In the genomic region with DNA sequence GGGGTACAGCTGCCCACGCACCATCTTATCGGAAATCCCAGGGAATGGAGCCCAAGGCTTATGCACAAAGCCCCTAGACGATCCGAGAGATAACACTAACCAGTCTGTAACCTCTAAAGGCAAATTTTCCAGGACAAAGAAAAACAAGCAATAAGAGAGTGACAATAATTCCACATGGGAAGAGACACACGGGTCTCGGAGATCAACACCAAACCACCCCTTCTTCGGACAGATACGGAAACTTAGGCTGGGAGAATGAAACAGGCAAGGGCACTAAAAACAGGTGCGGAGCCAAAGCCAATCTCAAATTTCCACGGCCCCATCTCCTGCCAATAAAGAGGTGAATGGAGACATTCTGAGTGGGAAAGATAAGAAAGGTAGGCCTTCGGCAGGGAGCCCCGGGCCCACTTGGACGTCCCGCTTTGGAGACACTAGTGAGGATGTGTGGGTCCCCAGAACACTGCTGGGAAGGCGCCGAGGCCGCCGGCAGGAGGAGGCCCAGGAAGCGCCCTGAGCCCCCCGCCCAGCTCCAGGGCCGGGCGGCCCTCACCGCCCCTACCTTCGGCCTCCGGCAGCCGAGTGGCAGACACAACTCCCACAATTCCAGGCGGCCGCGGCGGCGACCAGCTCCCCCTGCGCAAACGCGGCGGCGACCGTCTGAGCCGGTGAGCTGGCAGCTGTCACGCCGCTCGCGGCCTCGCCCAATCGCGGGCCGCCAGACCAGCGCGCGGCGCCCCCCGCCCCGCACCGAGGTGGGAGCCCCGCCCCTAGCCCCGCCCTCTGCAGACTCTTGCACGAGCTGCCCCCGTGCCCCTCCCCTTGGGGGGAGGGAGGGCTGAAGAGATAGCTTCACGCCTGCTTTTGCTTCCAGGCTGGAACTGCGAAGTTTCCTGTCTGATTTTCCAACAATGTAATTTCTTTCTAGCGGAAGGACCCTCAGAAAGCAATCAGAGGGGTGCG, we compare ENCODE assay signal across 1 cellular context.
TF ChIP-seq lines count a peak whose summit lies in the region.

Gene SIL1, minus strand, starts transcription at position 659 of the 960 bp plus-strand sequence. CDS start 70,525 bp downstream, outside the sequence.

TF ChIP-seq in HepG2, 621 proteins besides CTCF, POLR2A, EP300 and RAD21 (continued from another document and continues in another):
- TF ChIP-seq UBTF (CRISPR knock-in tag; IDR thresholded peaks at IDR 0.05) = peak; percentile 79; the same call in 1 of the 2 replicates
- no peak for TF ChIP-seq EEA1 (CRISPR knock-in tag; IDR thresholded peaks at IDR 0.05; ENCODE audit: borderline replicate concordance)
- TF ChIP-seq YEATS2 (CRISPR knock-in tag; IDR thresholded peaks at IDR 0.05; ENCODE audit: borderline replicate concordance) = peak; percentile 67
- no peak for TF ChIP-seq ZNF138 (CRISPR knock-in tag; IDR thresholded peaks at IDR 0.05; ENCODE audit: low read depth)
- TF ChIP-seq RFX3 (CRISPR knock-in tag; IDR thresholded peaks at IDR 0.05) = no peak
- TF ChIP-seq ZFP62 (CRISPR knock-in tag; IDR thresholded peaks at IDR 0.05) = no peak
- TF ChIP-seq RCOR2 (CRISPR knock-in tag; IDR thresholded peaks at IDR 0.05) = no peak
- no peak for TF ChIP-seq JUND (CRISPR knock-in tag; IDR thresholded peaks at IDR 0.05)
- no peak for TF ChIP-seq FOXC1 (CRISPR knock-in tag; IDR thresholded peaks at IDR 0.05; ENCODE audit: borderline replicate concordance)
- peak; percentile 87 for TF ChIP-seq BHLHE40 (IDR thresholded peaks at IDR 0.05; ENCODE audit: low read length)
- TF ChIP-seq ETS1 (CRISPR knock-in tag; IDR thresholded peaks at IDR 0.05) = no peak
- TF ChIP-seq, protein P1, sequence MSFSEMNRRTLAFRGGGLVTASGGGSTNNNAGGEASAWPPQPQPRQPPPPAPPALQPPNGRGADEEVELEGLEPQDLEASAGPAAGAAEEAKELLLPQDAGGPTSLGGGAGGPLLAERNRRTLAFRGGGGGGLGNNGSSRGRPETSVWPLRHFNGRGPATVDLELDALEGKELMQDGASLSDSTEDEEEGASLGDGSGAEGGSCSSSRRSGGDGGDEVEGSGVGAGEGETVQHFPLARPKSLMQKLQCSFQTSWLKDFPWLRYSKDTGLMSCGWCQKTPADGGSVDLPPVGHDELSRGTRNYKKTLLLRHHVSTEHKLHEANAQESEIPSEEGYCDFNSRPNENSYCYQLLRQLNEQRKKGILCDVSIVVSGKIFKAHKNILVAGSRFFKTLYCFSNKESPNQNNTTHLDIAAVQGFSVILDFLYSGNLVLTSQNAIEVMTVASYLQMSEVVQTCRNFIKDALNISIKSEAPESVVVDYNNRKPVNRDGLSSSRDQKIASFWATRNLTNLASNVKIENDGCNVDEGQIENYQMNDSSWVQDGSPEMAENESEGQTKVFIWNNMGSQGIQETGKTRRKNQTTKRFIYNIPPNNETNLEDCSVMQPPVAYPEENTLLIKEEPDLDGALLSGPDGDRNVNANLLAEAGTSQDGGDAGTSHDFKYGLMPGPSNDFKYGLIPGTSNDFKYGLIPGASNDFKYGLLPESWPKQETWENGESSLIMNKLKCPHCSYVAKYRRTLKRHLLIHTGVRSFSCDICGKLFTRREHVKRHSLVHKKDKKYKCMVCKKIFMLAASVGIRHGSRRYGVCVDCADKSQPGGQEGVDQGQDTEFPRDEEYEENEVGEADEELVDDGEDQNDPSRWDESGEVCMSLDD (CRISPR knock-in tag; IDR thresholded peaks at IDR 0.05; ENCODE audit: borderline replicate concordance) = no peak
- no peak for TF ChIP-seq GRHL1 (CRISPR knock-in tag; conservative IDR thresholded peaks at IDR 0.05)
- no peak for TF ChIP-seq AHR (CRISPR knock-in tag; IDR thresholded peaks at IDR 0.05)
- TF ChIP-seq ZNF589 (CRISPR knock-in tag; conservative IDR thresholded peaks at IDR 0.05) = no peak
- peak in 1 of 2 experiments; percentile 38; a peak in 1 of 4 replicates for TF ChIP-seq KLF16 (CRISPR knock-in tag; IDR thresholded peaks at IDR 0.05)
- no peak for TF ChIP-seq MBNL3 (CRISPR knock-in tag; conservative IDR thresholded peaks at IDR 0.05)
- TF ChIP-seq HMGA1 (CRISPR knock-in tag; conservative IDR thresholded peaks at IDR 0.05) = no peak
- peak; percentile 49; the same call in 1 of the 2 replicates for TF ChIP-seq NFKB2 (CRISPR knock-in tag; IDR thresholded peaks at IDR 0.05; ENCODE audit: borderline replicate concordance)
- TF ChIP-seq ZBTB3 (CRISPR knock-in tag; IDR thresholded peaks at IDR 0.05; ENCODE audit: borderline replicate concordance, low read depth) = no peak
- no peak for TF ChIP-seq SIN3A (IDR thresholded peaks at IDR 0.05; ENCODE audit: borderline replicate concordance, low read depth, low read length)
- 0 out of 2 replicates have a peak, but pooled peaks have one; percentile 41 for TF ChIP-seq ZNF737 (CRISPR knock-in tag; IDR thresholded peaks at IDR 0.05; ENCODE audit: borderline replicate concordance)
- TF ChIP-seq ZNF670 (CRISPR knock-in tag; IDR thresholded peaks at IDR 0.05; ENCODE audit: borderline replicate concordance) = no peak; the same call in 1 of the 2 replicates
- TF ChIP-seq ZFX (CRISPR knock-in tag; IDR thresholded peaks at IDR 0.05; ENCODE audit: low read depth) = peak; percentile 96
- no peak for TF ChIP-seq ZNF607 (CRISPR knock-in tag; IDR thresholded peaks at IDR 0.05; ENCODE audit: borderline replicate concordance)
- no peak for TF ChIP-seq ZFP82 (CRISPR knock-in tag; IDR thresholded peaks at IDR 0.05; ENCODE audit: borderline replicate concordance)
- no peak for TF ChIP-seq ZNF496 (CRISPR knock-in tag; IDR thresholded peaks at IDR 0.05; ENCODE audit: insufficient replicate concordance)
- TF ChIP-seq ZNF20 (CRISPR knock-in tag; IDR thresholded peaks at IDR 0.05) = no peak
- peak; percentile 63 for TF ChIP-seq ZNF879 (CRISPR knock-in tag; IDR thresholded peaks at IDR 0.05)
- TF ChIP-seq TP53 (CRISPR knock-in tag; conservative IDR thresholded peaks at IDR 0.05) = no peak
- TF ChIP-seq, protein P2, sequence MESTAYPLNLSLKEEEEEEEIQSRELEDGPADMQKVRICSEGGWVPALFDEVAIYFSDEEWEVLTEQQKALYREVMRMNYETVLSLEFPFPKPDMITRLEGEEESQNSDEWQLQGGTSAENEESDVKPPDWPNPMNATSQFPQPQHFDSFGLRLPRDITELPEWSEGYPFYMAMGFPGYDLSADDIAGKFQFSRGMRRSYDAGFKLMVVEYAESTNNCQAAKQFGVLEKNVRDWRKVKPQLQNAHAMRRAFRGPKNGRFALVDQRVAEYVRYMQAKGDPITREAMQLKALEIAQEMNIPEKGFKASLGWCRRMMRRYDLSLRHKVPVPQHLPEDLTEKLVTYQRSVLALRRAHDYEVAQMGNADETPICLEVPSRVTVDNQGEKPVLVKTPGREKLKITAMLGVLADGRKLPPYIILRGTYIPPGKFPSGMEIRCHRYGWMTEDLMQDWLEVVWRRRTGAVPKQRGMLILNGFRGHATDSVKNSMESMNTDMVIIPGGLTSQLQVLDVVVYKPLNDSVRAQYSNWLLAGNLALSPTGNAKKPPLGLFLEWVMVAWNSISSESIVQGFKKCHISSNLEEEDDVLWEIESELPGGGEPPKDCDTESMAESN (CRISPR knock-in tag; conservative IDR thresholded peaks at IDR 0.05) = 0 out of 2 replicates have a peak, but pooled peaks have one; percentile 55
- TF ChIP-seq ZSCAN12 (CRISPR knock-in tag; IDR thresholded peaks at IDR 0.05) = no peak
- TF ChIP-seq NR2F6 (IDR thresholded peaks at IDR 0.05) = no peak
- no peak for TF ChIP-seq NR2F6 (CRISPR knock-in tag; IDR thresholded peaks at IDR 0.05)
- no peak for TF ChIP-seq ZNF777 (CRISPR knock-in tag; IDR thresholded peaks at IDR 0.05)
- TF ChIP-seq ZNF709 (CRISPR knock-in tag; IDR thresholded peaks at IDR 0.05) = no peak
- TF ChIP-seq CREB3 (CRISPR knock-in tag; IDR thresholded peaks at IDR 0.05) = no peak; the same call in 1 of the 2 replicates
- TF ChIP-seq NR1H2 (CRISPR knock-in tag; IDR thresholded peaks at IDR 0.05; ENCODE audit: borderline replicate concordance, low read depth) = no peak
- TF ChIP-seq IRF2 (CRISPR knock-in tag; IDR thresholded peaks at IDR 0.05) = peak; percentile 59; the same call in 1 of the 2 replicates
- TF ChIP-seq TRAFD1 (CRISPR knock-in tag; IDR thresholded peaks at IDR 0.05; ENCODE audit: borderline replicate concordance) = no peak
- no peak for TF ChIP-seq PRMT3 (CRISPR knock-in tag; IDR thresholded peaks at IDR 0.05; ENCODE audit: borderline replicate concordance, low read depth)
- TF ChIP-seq POLR2AphosphoS2 (IDR thresholded peaks at IDR 0.05; ENCODE audit: low read depth, low read length) = no peak
- peak; percentile 64; the same call in 1 of the 2 replicates for TF ChIP-seq HNF1B (CRISPR knock-in tag; IDR thresholded peaks at IDR 0.05)
